Comparison of ENCODE assay signal across 24 cellular contexts in the genomic region with DNA sequence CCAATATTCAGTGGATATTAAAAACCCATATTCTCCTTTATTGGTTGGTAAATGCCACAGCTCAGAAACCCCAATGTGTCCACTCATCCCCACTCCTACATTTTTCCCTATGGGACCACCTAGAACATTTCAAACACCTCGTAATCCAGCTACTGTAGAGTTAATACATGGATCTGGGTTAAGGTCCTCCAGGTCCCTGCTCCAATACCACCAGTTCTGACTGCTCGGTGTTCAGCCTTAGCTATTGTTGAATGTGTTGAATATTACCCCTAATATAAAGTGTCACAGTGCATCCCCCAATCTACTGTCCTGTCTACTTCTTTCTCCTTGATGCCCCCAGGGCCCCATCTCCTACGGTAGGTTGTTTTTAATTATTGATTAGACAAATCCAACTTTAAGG.
DNase-seq lines count a peak whose midpoint lies in the region; ATAC-seq, FAIRE-seq and TF ChIP-seq lines count a peak whose summit lies in the region.
"Had no signal": no experiment of that assay in that cellular context is flagged by ENCODE, and none has a peak within 500 bp of the region (broad histone marks: within the 10 kb centered on the region; RNA-seq: fewer than 3 reads in every experiment).

No MANE protein-coding gene starts in this region.

- CTCF ChIA-PET in IMR-90 (lab: Yijun Ruan, JAX), result no interaction called here
- CTCF ChIA-PET in HepG2 (lab: Yijun Ruan, JAX; ENCODE audit: low intra/inter-chr PET ratio, low total read pairs), result no interaction called here

- H3K9me3 ChIP-seq in IMR-90 (ENCODE audit: control insufficient read depth, insufficient read depth, low read length) (no peaks in the 10 kb centered on the region), HepG2 (ENCODE audit: low read length) (peaks cover 1% of the 10 kb centered on the region; the same call in 1 of the 2 replicates), right lobe of liver (no peaks in the 10 kb centered on the region)
- H3K9me3 ChIP-seq: BE2C, BLaER1 had no signal

- BruUV-seq in IMR-90 (replicated peaks; lab: Mats Ljungman, UMichigan), result no TSS peak
- BruUV-seq in HepG2 (replicated peaks; lab: Mats Ljungman, UMichigan), result no TSS peak

- H3K36me3 ChIP-seq in IMR-90 (ENCODE audit: control insufficient read depth, insufficient read depth, low read length), result no peaks in the 10 kb centered on the region
- no peaks in the 10 kb centered on the region for H3K36me3 ChIP-seq in HepG2 (replicated peaks in 1 of 2; ENCODE audit: control insufficient read depth in 1 of 2, insufficient read depth in 2 of 2, low read length in 2 of 2)
- no peaks in the 10 kb centered on the region for H3K36me3 ChIP-seq in right lobe of liver
- H3K36me3 ChIP-seq: BE2C, BLaER1 had no signal

- H3K27ac ChIP-seq in IMR-90 (ENCODE audit: insufficient read depth, low read length) (no peak overlapping the region), HepG2 (ENCODE audit: extremely low read length, insufficient read depth, low read length) (peak overlapping the region; percentile 21), right lobe of liver (peak overlapping the region in 2 of 3 donors; percentile 78 to 87)
- H3K27ac ChIP-seq: BLaER1 had no signal

- no peak overlapping the region for H2BK5ac ChIP-seq in IMR-90 (ENCODE audit: low read depth, low read length, poor library complexity, severe bottlenecking)

- H3K9ac ChIP-seq in IMR-90 (ENCODE audit: low read depth, low read length) (no peak overlapping the region), HepG2 (ENCODE audit: insufficient read depth, low read depth, low read length) (no peak overlapping the region)
- H3K9ac ChIP-seq: BLaER1 had no signal

- H3K9me1 ChIP-seq in IMR-90 (ENCODE audit: insufficient read depth, low read length), result no peaks in the 10 kb centered on the region

- TF ChIP-seq RAD21 in IMR-90 (IDR thresholded peaks at IDR 0.05; ENCODE audit: low read length), result no peak
- no peak for TF ChIP-seq RAD21 in HepG2 (CRISPR knock-in tag; IDR thresholded peaks at IDR 0.05)

- in situ Hi-C loops in IMR-90 (cut with MboI; ENCODE audit: low sequenced_read_pairs) (no loop called here), HepG2 (cut with HindIII; ENCODE audit: extremely low pct_ligation_motif_present, low pct_unique_long_range_greater_than_20kb) (no loop called here)

- no peak for TF ChIP-seq CTCF in IMR-90 (conservative IDR thresholded peaks at IDR 0.05; ENCODE audit: low read depth, low read length)
- no peak for TF ChIP-seq CTCF in HepG2 (CRISPR knock-in tag; IDR thresholded peaks at IDR 0.05)
- TF ChIP-seq CTCF in right lobe of liver (IDR thresholded peaks at IDR 0.05), result no peak

- POLR2A ChIA-PET in IMR-90 (lab: Charles Lee; ENCODE audit: unreplicated experiment) (no interaction called here), HepG2 (lab: Yijun Ruan, JAX) (interaction anchor here (0.5 to 1.1 kb wide), 2 partner anchors 42 to 340 kb away, joined by 3 to 4 read pairs; no protein-coding TSS in a partner anchor)

- no peak overlapping the region for H3K4ac ChIP-seq in IMR-90 (ENCODE audit: low read depth, low read length)

- H3K4me2 ChIP-seq in IMR-90 (ENCODE audit: low read depth, low read length) (no peak overlapping the region), HepG2 (ENCODE audit: low read depth, low read length) (no peak overlapping the region)
- H3K4me2 ChIP-seq: BLaER1 had no signal

- H3K4me1 ChIP-seq in IMR-90 (ENCODE audit: control insufficient read depth, insufficient read depth, low read length), result peaks cover 2% of the 10 kb centered on the region; the same call in 1 of the 2 replicates
- peaks cover 80% of the 10 kb centered on the region for H3K4me1 ChIP-seq in HepG2 (ENCODE audit: insufficient read depth, low read length)
- H3K4me1 ChIP-seq in right lobe of liver, result peaks cover 0 to 44% (median 4%) of the 10 kb centered on the region in 4 donors
- H3K4me1 ChIP-seq: BE2C had no signal

- H3K27me3 ChIP-seq in IMR-90 (ENCODE audit: control insufficient read depth, insufficient read depth, low read length) (no peaks in the 10 kb centered on the region), HepG2 (ENCODE audit: control insufficient read depth in 1 of 2, insufficient read depth in 2 of 2, low read length in 2 of 2) (no peaks in the 10 kb centered on the region), right lobe of liver (no peaks in the 10 kb centered on the region)
- H3K27me3 ChIP-seq: BE2C, BLaER1 had no signal

- no peak overlapping the region for H2BK120ac ChIP-seq in IMR-90 (ENCODE audit: low read depth, low read length)

- no peak overlapping the region for H3K18ac ChIP-seq in IMR-90 (ENCODE audit: low read depth, low read length)

- H3K79me1 ChIP-seq in IMR-90 (ENCODE audit: low read depth in 1 of 2, low read length in 2 of 2), result no peaks in the 10 kb centered on the region

- H4K8ac ChIP-seq in IMR-90 (ENCODE audit: low read depth in 2 of 2, low read length in 2 of 2), result no peak overlapping the region

- no peak overlapping the region for H3K56ac ChIP-seq in IMR-90 (ENCODE audit: extremely low read depth, insufficient read depth, low read length)

- no peak overlapping the region for H2AFZ ChIP-seq in IMR-90 (replicated peaks; ENCODE audit: low read length, poor library complexity)
- no peak overlapping the region for H2AFZ ChIP-seq in HepG2 (ENCODE audit: low read length)

- ATAC-seq in IMR-90 (ENCODE audit: low read depth), result no peak
- ATAC-seq in HepG2, result no peak
- ATAC-seq in right lobe of liver, result peak in 1 of 4 donors; percentile 25
- ATAC-seq: GM12878 had no signal

- no peak overlapping the region for H2AK9ac ChIP-seq in IMR-90 (replicated peaks; ENCODE audit: low read depth, low read length, poor library complexity)

- H3K4me3 ChIP-seq in IMR-90 (ENCODE audit: insufficient read depth, low read depth, low read length), result no peak overlapping the region
- H3K4me3 ChIP-seq in HepG2 (replicated peaks in 1 of 3; ENCODE audit: insufficient read depth in 1 of 3, low read depth in 2 of 3, low read length in 3 of 3), result no peak overlapping the region
- H3K4me3 ChIP-seq in right lobe of liver, result peak overlapping the region in 1 of 3 donors; percentile 6
- H3K4me3 ChIP-seq: BLaER1, GM12878 had no signal

- H4K91ac ChIP-seq in IMR-90 (ENCODE audit: insufficient read depth, low read depth, low read length), result no peak overlapping the region

- H2BK20ac ChIP-seq in IMR-90 (ENCODE audit: low read depth, low read length), result no peak overlapping the region

- no peak overlapping the region for H3K14ac ChIP-seq in IMR-90 (replicated peaks; ENCODE audit: low read depth, low read length)

- H3K79me2 ChIP-seq in HepG2 (ENCODE audit: insufficient read depth, low read length), result no peaks in the 10 kb centered on the region

- WGBS in IMR-90 (ENCODE audit: extremely low coverage in 2 of 2, insufficient read length in 1 of 2), 2 experiments, result no CpG with 5 or more reads among the region's 3 CpGs
- WGBS in HepG2 (ENCODE audit: low lambda C conversion rate), result 93% methylated on average over 3 of the region's 3 CpGs
- 20% methylated on average over 3 of the region's 3 CpGs for WGBS in right lobe of liver (ENCODE audit: insufficient coverage, low coverage, low lambda C conversion rate, missing lambda C conversion rate)

- H4K20me1 ChIP-seq in IMR-90 (ENCODE audit: insufficient read depth, low read length) (no peaks in the 10 kb centered on the region), HepG2 (ENCODE audit: insufficient read depth, low read length) (no peaks in the 10 kb centered on the region)
- H4K20me1 ChIP-seq: BLaER1 had no signal

- dilution Hi-C loops in IMR-90 (cut with HindIII; ENCODE audit: low sequenced_read_pairs, unreplicated experiment), result no loop called here

- H4K5ac ChIP-seq in IMR-90 (ENCODE audit: low read depth, low read length), result no peak overlapping the region

- no peak for TF ChIP-seq POLR2A in IMR-90 (IDR thresholded peaks at IDR 0.05; ENCODE audit: low read depth, low read length)
- TF ChIP-seq POLR2A in HepG2 (IDR thresholded peaks at IDR 0.05; ENCODE audit: insufficient read depth in 1 of 2, low read depth in 2 of 2, low read length in 2 of 2), result no peak
- TF ChIP-seq POLR2A in right lobe of liver (IDR thresholded peaks at IDR 0.05), result no peak

- intact Hi-C loops in IMR-90 (cut with micrococcal nuclease), result no loop called here
- intact Hi-C loops in HepG2 (cut with micrococcal nuclease; ENCODE audit: unreplicated experiment), result loop anchor here (2.0 kb wide), 1 partner anchor 43 kb away; no protein-coding TSS in a partner anchor
- intact Hi-C loops in right lobe of liver (cut with DNase I), result no loop called here

- H2BK15ac ChIP-seq in IMR-90 (ENCODE audit: low read depth, low read length), result no peak overlapping the region

- no peak for TF ChIP-seq EP300 in HepG2 (IDR thresholded peaks at IDR 0.05; ENCODE audit: low read depth in 2 of 2, low read length in 2 of 2)
- TF ChIP-seq EP300 in HepG2 (CRISPR knock-in tag; IDR thresholded peaks at IDR 0.05; ENCODE audit: borderline replicate concordance), result no peak

- no peak overlapping the region for H3K23ac ChIP-seq in IMR-90 (ENCODE audit: low read depth, low read length)

- DNase-seq in IMR-90 (no peak), HepG2 (ENCODE audit: low spot score) (no peak), right lobe of liver (no peak), inferior parietal cortex (ENCODE audit: extremely low spot score) (no peak), cerebellum (ENCODE audit: low spot score) (no peak), A172 (ENCODE audit: low spot score) (no peak)
- DNase-seq: ACHN; BE2C; C1 segment of cervical spinal cord; CD4-positive, alpha-beta memory T cell; CD4-positive, CD25-positive, alpha-beta regulatory T cell; CD8-positive, alpha-beta memory T cell; COR-L47; DMS 273 treated with DMSO at 0.1 percent for 48 hours; DMS153; DMS53; DMS79; DND-41; EL; GDM1 had no signal

- FAIRE-seq in HepG2 (lab: Jason Lieb, UNC), result no peak
- FAIRE-seq: A204.1, GM12878, GM12892 had no signal

- peak overlapping the region; percentile 47; the same call in 1 of the 2 replicates for H2AK5ac ChIP-seq in IMR-90 (ENCODE audit: low read depth, low read length)

TF ChIP-seq in IMR-90, 13 proteins besides CTCF, POLR2A, EP300 and RAD21 (continues in another document):
- no peak for TF ChIP-seq FOS (IDR thresholded peaks at IDR 0.05; ENCODE audit: low read depth, low read length)
- no peak for TF ChIP-seq BHLHE40 (IDR thresholded peaks at IDR 0.05; ENCODE audit: low read depth, low read length)
- TF ChIP-seq CHD1 (IDR thresholded peaks at IDR 0.05; ENCODE audit: low read depth, low read length), result no peak
- no peak for TF ChIP-seq MXI1 (IDR thresholded peaks at IDR 0.05; ENCODE audit: borderline replicate concordance, low read depth, low read length)

TF ChIP-seq in HepG2, 621 proteins besides CTCF, POLR2A, EP300 and RAD21:
- TF ChIP-seq ZNF652 (CRISPR knock-in tag; IDR thresholded peaks at IDR 0.05; ENCODE audit: borderline replicate concordance, low read depth) (peak; percentile 39; the same call in 1 of the 2 replicates), ZSCAN29 (CRISPR knock-in tag; conservative IDR thresholded peaks at IDR 0.05) (no peak), SMARCE1 (IDR thresholded peaks at IDR 0.05; ENCODE audit: borderline replicate concordance) (no peak)
